ENCODE assay signal across 7 cellular contexts in the genomic region with DNA sequence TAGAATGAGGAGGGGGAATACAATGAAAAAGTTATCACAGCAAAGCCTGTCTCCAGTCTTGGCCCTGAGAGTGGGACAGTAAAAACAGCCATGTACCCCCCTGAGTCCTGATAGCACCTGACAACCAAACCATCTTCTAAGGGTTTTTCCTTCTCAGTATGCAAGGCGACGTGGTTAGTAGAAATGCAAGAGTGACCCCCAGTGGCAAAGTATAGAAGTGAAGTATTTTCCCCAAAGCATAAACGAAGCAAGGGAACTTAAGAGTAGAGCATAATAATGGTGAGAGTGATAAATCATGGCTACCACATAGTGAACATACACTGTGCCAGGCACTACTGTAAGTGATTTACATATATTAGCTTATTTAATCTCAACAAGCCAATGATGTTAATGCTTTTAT. TPM values are rescaled to one million over a fixed set of nuclear protein-coding genes. Genes with fewer than 3 reads are reported as not detected.
DNase-seq lines count a peak whose midpoint lies in the region; ATAC-seq lines count a peak whose summit lies in the region.

No MANE protein-coding gene starts in this region.

- H3K4me3 Mint-ChIP-seq in activated CD8-positive, alpha-beta T cell treated with anti-CD3 and anti-CD28 coated beads, Interleukin-2, amount 10 ng/mL, durations not matched to agents 7 days and 5 days: no peak overlapping the region

- POLR2A ChIA-PET in activated CD8-positive, alpha-beta T cell treated with anti-CD3 and anti-CD28 coated beads, Interleukin-2, amount 10 ng/mL, durations not matched to agents 7 days and 5 days (lab: Charles Lee): no interaction called here

- H3K27me3 Mint-ChIP-seq in activated CD8-positive, alpha-beta T cell treated with anti-CD3 and anti-CD28 coated beads, Interleukin-2, amount 10 ng/mL, durations not matched to agents 7 days and 5 days (ENCODE audit: low read depth): no peaks in the 10 kb centered on the region

- peak; percentile 88 for ATAC-seq in GM21367 (IDR thresholded peaks at IDR 0.05; ENCODE audit: unreplicated experiment)
- no peak for ATAC-seq in activated CD8-positive, alpha-beta T cell treated with anti-CD3 and anti-CD28 coated beads, Interleukin-2, amount 10 ng/mL, durations not matched to agents 7 days and 5 days
- ATAC-seq in GM21825 (IDR thresholded peaks at IDR 0.05; ENCODE audit: unreplicated experiment): no peak
- no peak for ATAC-seq in HG03097 (IDR thresholded peaks at IDR 0.05; ENCODE audit: low FRiP score, unreplicated experiment)

- H3K9me3 Mint-ChIP-seq in activated CD8-positive, alpha-beta T cell treated with anti-CD3 and anti-CD28 coated beads, Interleukin-2, amount 10 ng/mL, durations not matched to agents 7 days and 5 days (ENCODE audit: insufficient read depth): no peaks in the 10 kb centered on the region

- H3K27ac Mint-ChIP-seq in activated CD8-positive, alpha-beta T cell treated with anti-CD3 and anti-CD28 coated beads, Interleukin-2, amount 10 ng/mL, durations not matched to agents 7 days and 5 days: no peak overlapping the region

- CTCF ChIA-PET in activated CD8-positive, alpha-beta T cell treated with anti-CD3 and anti-CD28 coated beads, Interleukin-2, amount 10 ng/mL, durations not matched to agents 7 days and 5 days (lab: Charles Lee): no interaction called here

- H3K36me3 Mint-ChIP-seq in activated CD8-positive, alpha-beta T cell treated with anti-CD3 and anti-CD28 coated beads, Interleukin-2, amount 10 ng/mL, durations not matched to agents 7 days and 5 days (ENCODE audit: low read depth): no peaks in the 10 kb centered on the region

- H3K4me1 Mint-ChIP-seq in activated CD8-positive, alpha-beta T cell treated with anti-CD3 and anti-CD28 coated beads, Interleukin-2, amount 10 ng/mL, durations not matched to agents 7 days and 5 days (ENCODE audit: low read depth): no peaks in the 10 kb centered on the region

- peak; percentile 0 for DNase-seq in GF-D8 (lab: John Stamatoyannopoulos, UW)
- DNase-seq in LoVo (ENCODE audit: low spot score): peak; percentile 0
- DNase-seq in activated CD8-positive, alpha-beta T cell treated with anti-CD3 and anti-CD28 coated beads, Interleukin-2, amount 10 ng/mL, durations not matched to agents 7 days and 5 days: peak; percentile 20
- peak; percentile 67 for DNase-seq in left kidney (ENCODE audit: low read depth, low spot score)

RNA-seq across cellular contexts. Expression of a gene that starts 52.8 kb away (rescaled TPM):
- total RNA-seq in activated CD8-positive, alpha-beta T cell treated with anti-CD3 and anti-CD28 coated beads, Interleukin-2, amount 10 ng/mL, durations not matched to agents 7 days and 5 days: not detected

Comparison
In these comparisons a context has a peak if more than half of its experiments do, and no peak if none do; other contexts are left out.
1. DNase-seq: peak in every context shown above with its lines; median percentile 67 in left kidney; 20 in activated CD8-positive, alpha-beta T cell treated with anti-CD3 and anti-CD28 coated beads, Interleukin-2, amount 10 ng/mL, durations not matched to agents 7 days and 5 days; 0 in GF-D8; 0 in LoVo.